1 cellular context compared by ENCODE assay signal in the genomic region with DNA sequence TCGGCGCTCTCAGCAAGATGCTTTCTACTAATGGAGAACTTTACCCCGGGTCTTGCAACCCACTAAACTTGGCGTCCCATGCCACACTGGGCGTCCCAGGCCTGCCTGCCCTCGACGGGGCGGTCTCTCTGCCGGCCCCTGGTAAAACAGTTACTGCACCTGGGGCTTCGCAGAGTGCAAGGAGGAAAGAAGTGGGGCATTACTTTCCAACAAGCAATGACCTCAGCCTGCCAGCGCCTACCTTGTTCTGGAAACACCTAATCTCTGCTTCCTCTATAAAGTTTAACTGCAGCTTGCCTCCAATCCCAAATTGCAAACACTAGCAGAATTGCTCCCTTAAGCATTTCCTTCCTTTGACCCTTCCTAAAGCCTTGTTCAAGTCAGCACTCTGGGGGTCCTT.
TF ChIP-seq lines count a peak whose summit lies in the region.

No MANE protein-coding gene starts in this region.

TF ChIP-seq in liver, 16 proteins besides CTCF, POLR2A, EP300 and RAD21 (continued from another document):
- TF ChIP-seq, protein P1, sequence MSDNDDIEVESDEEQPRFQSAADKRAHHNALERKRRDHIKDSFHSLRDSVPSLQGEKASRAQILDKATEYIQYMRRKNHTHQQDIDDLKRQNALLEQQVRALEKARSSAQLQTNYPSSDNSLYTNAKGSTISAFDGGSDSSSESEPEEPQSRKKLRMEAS (IDR thresholded peaks at IDR 0.05): no peak
